Comparison of ENCODE assay signal across 8 cellular contexts in genomic region chr10:68600041-68600778, GRCh38. TPM values are rescaled to one million over a fixed set of nuclear protein-coding genes. Genes with fewer than 3 reads are reported as not detected.
DNase-seq lines count a peak whose midpoint lies in the region; ATAC-seq and TF ChIP-seq lines count a peak whose summit lies in the region.

No MANE protein-coding gene starts in this region.

- no peaks in the 10 kb centered on the region for H3K27me3 Mint-ChIP-seq in activated CD8-positive, alpha-beta T cell treated with anti-CD3 and anti-CD28 coated beads for 36 hours
- H3K27me3 Mint-ChIP-seq in memory B cell = no peaks in the 10 kb centered on the region

- intact Hi-C loops in activated CD8-positive, alpha-beta T cell treated with anti-CD3 and anti-CD28 coated beads for 36 hours (cut with micrococcal nuclease) = no loop called here

- H3K36me3 ChIP-seq in endocrine pancreas (ENCODE audit: control insufficient read depth, insufficient read depth, low read length) = no peaks in the 10 kb centered on the region

- peak overlapping the region; percentile 81 for H3K4me3 Mint-ChIP-seq in activated CD8-positive, alpha-beta T cell treated with anti-CD3 and anti-CD28 coated beads for 36 hours
- H3K4me3 Mint-ChIP-seq in memory B cell = peak overlapping the region; percentile 94

- no peaks in the 10 kb centered on the region for H3K9me3 ChIP-seq in endocrine pancreas (ENCODE audit: control insufficient read depth, low read length)

- DNase-seq in C1 segment of cervical spinal cord (lab: John Stamatoyannopoulos, UW) = peak; percentile 13 to 89 (median 74)
- peak; percentile 90 for DNase-seq in NCI-H526 treated with DMSO at 0.1 percent for 48 hours (lab: John Stamatoyannopoulos, UW)
- DNase-seq in activated CD8-positive, alpha-beta T cell treated with anti-CD3 and anti-CD28 coated beads for 36 hours = peak; percentile 72
- DNase-seq in memory B cell (ENCODE audit: low spot score in 2 of 2) = peak; percentile 16 to 28
- peak; percentile 1 for DNase-seq in stimulated activated CD8-positive, alpha-beta memory T cell treated with anti-CD3 and anti-CD28 coated beads, Interleukin-15, amount 100 ng/mL, for 24 hours (ENCODE audit: low read depth)

- no peaks in the 10 kb centered on the region for H3K9me3 Mint-ChIP-seq in activated CD8-positive, alpha-beta T cell treated with anti-CD3 and anti-CD28 coated beads for 36 hours
- no peaks in the 10 kb centered on the region for H3K9me3 Mint-ChIP-seq in memory B cell

- CTCF ChIA-PET in activated CD8-positive, alpha-beta T cell treated with anti-CD3 and anti-CD28 coated beads for 36 hours (lab: Charles Lee) = interaction anchor here (0.8 to 1.4 kb wide), 2 partner anchors 21 to 227 kb away, joined by 3 to 4 read pairs; partner anchors contain the start of gene STOX1

- no peaks in the 10 kb centered on the region for H3K27me3 ChIP-seq in endocrine pancreas (ENCODE audit: control insufficient read depth, insufficient read depth, low read length)

- H3K4me1 ChIP-seq in endocrine pancreas (ENCODE audit: control insufficient read depth, insufficient read depth, low read length) = peaks cover 15% of the 10 kb centered on the region

- POLR2A ChIA-PET in activated CD8-positive, alpha-beta T cell treated with anti-CD3 and anti-CD28 coated beads for 36 hours (lab: Charles Lee) = interaction anchor here (0.6 to 1.8 kb wide), 11 partner anchors 11 to 300 kb away, joined by 3 to 6 read pairs (median 3); partner anchors contain the start of genes DNA2 and TET1

- H3K9ac ChIP-seq in endocrine pancreas (ENCODE audit: control insufficient read depth, insufficient read depth, low read length) = peak overlapping the region; percentile 87

- H3K4me3 ChIP-seq in endocrine pancreas (ENCODE audit: control insufficient read depth, insufficient read depth, low read length) = peak overlapping the region; percentile 89

- peaks cover 33% of the 10 kb centered on the region for H3K4me1 Mint-ChIP-seq in activated CD8-positive, alpha-beta T cell treated with anti-CD3 and anti-CD28 coated beads for 36 hours (ENCODE audit: low read depth)
- peaks cover 10% of the 10 kb centered on the region for H3K4me1 Mint-ChIP-seq in memory B cell

- no peaks in the 10 kb centered on the region for H3K36me3 Mint-ChIP-seq in activated CD8-positive, alpha-beta T cell treated with anti-CD3 and anti-CD28 coated beads for 36 hours (ENCODE audit: low read depth)
- H3K36me3 Mint-ChIP-seq in memory B cell = peaks cover 7% of the 10 kb centered on the region

- no peak for TF ChIP-seq CTCF in activated CD8-positive, alpha-beta T cell treated with anti-CD3 and anti-CD28 coated beads for 36 hours (IDR thresholded peaks at IDR 0.05)

- peak overlapping the region; percentile 92 for H3K27ac Mint-ChIP-seq in activated CD8-positive, alpha-beta T cell treated with anti-CD3 and anti-CD28 coated beads for 36 hours
- H3K27ac Mint-ChIP-seq in memory B cell = peak overlapping the region; percentile 67

- ATAC-seq in GM19328 (IDR thresholded peaks at IDR 0.05; ENCODE audit: unreplicated experiment) (peak; percentile 89), HG03460 (IDR thresholded peaks at IDR 0.05; ENCODE audit: unreplicated experiment) (peak; percentile 84), memory B cell (ENCODE audit: low read depth) (peak; percentile 84)
- peak; percentile 89 for ATAC-seq in activated CD8-positive, alpha-beta T cell treated with anti-CD3 and anti-CD28 coated beads for 36 hours

RNA-seq across cellular contexts. Expression of gene TET1, which starts 40.1 kb away (rescaled TPM):
- 1 to 10 TPM; 1.1 to 1.3 TPM for total RNA-seq in activated CD8-positive, alpha-beta T cell treated with anti-CD3 and anti-CD28 coated beads for 36 hours

Comparison
In these comparisons a context has a peak if more than half of its experiments do, and no peak if none do; other contexts are left out.
1. Peak in every context shown above with its lines: DNase-seq, ATAC-seq and H3K4me3 ChIP-seq.
2. DNase-seq: peak in every context shown above with its lines; median percentile 90 in NCI-H526 treated with DMSO at 0.1 percent for 48 hours; 74 in C1 segment of cervical spinal cord; 72 in activated CD8-positive, alpha-beta T cell treated with anti-CD3 and anti-CD28 coated beads for 36 hours; 22 in memory B cell; 1 in stimulated activated CD8-positive, alpha-beta memory T cell treated with anti-CD3 and anti-CD28 coated beads, Interleukin-15, amount 100 ng/mL, for 24 hours.